ENCODE assay signal across 1 cellular context in the genomic region with DNA sequence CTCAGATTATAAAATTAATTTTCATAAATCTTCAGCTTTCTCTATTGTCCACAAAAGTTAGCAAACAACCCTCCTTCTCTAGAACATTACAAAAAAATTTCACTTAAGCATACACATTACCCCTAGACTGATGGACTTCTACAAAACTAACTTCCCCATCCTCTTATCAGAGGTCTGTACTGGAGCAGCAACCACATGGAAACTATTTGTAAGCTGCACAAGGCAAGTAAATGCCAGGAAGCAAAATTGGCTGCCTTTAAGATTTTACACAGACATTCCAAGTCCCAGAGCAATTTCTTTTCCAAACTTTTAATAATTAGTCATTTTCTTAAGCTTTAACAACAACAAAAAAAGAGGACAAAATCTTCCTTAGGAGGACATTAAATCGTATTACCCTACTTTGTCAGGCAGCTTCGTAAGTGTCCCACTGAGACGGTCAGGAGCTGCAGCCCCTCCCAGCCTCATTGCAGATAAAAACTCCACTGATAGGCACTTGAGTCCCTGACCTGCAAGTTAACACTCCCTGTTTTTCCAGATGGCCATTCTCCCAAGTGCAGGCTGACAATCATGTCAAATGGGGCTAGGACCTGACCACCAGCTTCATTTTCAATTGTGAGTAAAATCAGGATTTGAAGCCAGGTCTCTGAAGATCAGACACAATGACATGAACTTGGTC.
TF ChIP-seq lines count a peak whose summit lies in the region.

No MANE protein-coding gene starts in this region.

TF ChIP-seq in SK-N-SH, 30 proteins besides CTCF, POLR2A, EP300 and RAD21 (continued from another document):
- TF ChIP-seq POLR2AphosphoS5 (IDR thresholded peaks at IDR 0.05; ENCODE audit: low read depth, low read length) (peak; percentile 35), JUND (IDR thresholded peaks at IDR 0.05) (0 out of 2 replicates have a peak, but pooled peaks have one; percentile 1), TEAD4 (IDR thresholded peaks at IDR 0.05; ENCODE audit: borderline replicate concordance, insufficient read depth) (peak; percentile 47; the same call in 1 of the 2 replicates), NFIC (IDR thresholded peaks at IDR 0.05; ENCODE audit: borderline replicate concordance) (no peak), NRF1 (IDR thresholded peaks at IDR 0.05; ENCODE audit: low read depth, low read length) (no peak), GATA2 (CRISPR knock-in tag; IDR thresholded peaks at IDR 0.05) (peak; percentile 11; the same call in 1 of the 2 replicates), TAF1 (IDR thresholded peaks at IDR 0.05; ENCODE audit: borderline replicate concordance, low read depth, low read length) (no peak)
- TF ChIP-seq, protein P1, sequence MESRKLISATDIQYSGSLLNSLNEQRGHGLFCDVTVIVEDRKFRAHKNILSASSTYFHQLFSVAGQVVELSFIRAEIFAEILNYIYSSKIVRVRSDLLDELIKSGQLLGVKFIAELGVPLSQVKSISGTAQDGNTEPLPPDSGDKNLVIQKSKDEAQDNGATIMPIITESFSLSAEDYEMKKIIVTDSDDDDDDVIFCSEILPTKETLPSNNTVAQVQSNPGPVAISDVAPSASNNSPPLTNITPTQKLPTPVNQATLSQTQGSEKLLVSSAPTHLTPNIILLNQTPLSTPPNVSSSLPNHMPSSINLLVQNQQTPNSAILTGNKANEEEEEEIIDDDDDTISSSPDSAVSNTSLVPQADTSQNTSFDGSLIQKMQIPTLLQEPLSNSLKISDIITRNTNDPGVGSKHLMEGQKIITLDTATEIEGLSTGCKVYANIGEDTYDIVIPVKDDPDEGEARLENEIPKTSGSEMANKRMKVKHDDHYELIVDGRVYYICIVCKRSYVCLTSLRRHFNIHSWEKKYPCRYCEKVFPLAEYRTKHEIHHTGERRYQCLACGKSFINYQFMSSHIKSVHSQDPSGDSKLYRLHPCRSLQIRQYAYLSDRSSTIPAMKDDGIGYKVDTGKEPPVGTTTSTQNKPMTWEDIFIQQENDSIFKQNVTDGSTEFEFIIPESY (IDR thresholded peaks at IDR 0.05; ENCODE audit: borderline replicate concordance, low read depth) = no peak
